In genomic region chr11:122696662-122697061, GRCh38 we compare ENCODE assay signal across 8 cellular contexts. TPM values are rescaled to one million over a fixed set of nuclear protein-coding genes. Genes with fewer than 3 reads are reported as not detected.
DNase-seq lines count a peak whose midpoint lies in the region; ATAC-seq and TF ChIP-seq lines count a peak whose summit lies in the region.

No MANE protein-coding gene starts in this region.

- H3K27ac Mint-ChIP-seq in activated T-cell treated with anti-CD3 and anti-CD28 coated beads, Interleukin-2, amount 50 U/mL, for 72 hours, result peak overlapping the region; percentile 43

- no peaks in the 10 kb centered on the region for H3K9me3 ChIP-seq in thyroid gland
- no peaks in the 10 kb centered on the region for H3K9me3 ChIP-seq in MG63
- H3K9me3 ChIP-seq in uterus, result no peaks in the 10 kb centered on the region

- peak overlapping the region; percentile 60 to 78 for H3K4me3 Mint-ChIP-seq in activated T-cell treated with anti-CD3 and anti-CD28 coated beads, Interleukin-2, amount 50 U/mL, for 72 hours

- intact Hi-C loops in thyroid gland (cut with DNase I) (no loop called here), uterus (cut with DNase I; ENCODE audit: low total_unique reads) (no loop called here)

- H3K36me3 ChIP-seq in thyroid gland (no peaks in the 10 kb centered on the region), MG63 (0 out of 2 replicates have a peak, but pooled peaks cover 2% of the 10 kb centered on the region), uterus (no peaks in the 10 kb centered on the region)

- H3K27me3 Mint-ChIP-seq in activated T-cell treated with anti-CD3 and anti-CD28 coated beads, Interleukin-2, amount 50 U/mL, for 72 hours (ENCODE audit: low read depth), result no peaks in the 10 kb centered on the region

- TF ChIP-seq POLR2A in thyroid gland (IDR thresholded peaks at IDR 0.05) (no peak), uterus (IDR thresholded peaks at IDR 0.05) (no peak)

- H3K36me3 Mint-ChIP-seq in activated T-cell treated with anti-CD3 and anti-CD28 coated beads, Interleukin-2, amount 50 U/mL, for 72 hours (ENCODE audit: insufficient read depth in 2 of 2), result peaks cover 0 to 6% of the 10 kb centered on the region in 2 donors

- H3K4me1 Mint-ChIP-seq in activated T-cell treated with anti-CD3 and anti-CD28 coated beads, Interleukin-2, amount 50 U/mL, for 72 hours (ENCODE audit: low read depth), result peaks cover 92% of the 10 kb centered on the region

- H3K4me3 ChIP-seq in thyroid gland (replicated peaks in 1 of 3) (no peak overlapping the region), MG63 (no peak overlapping the region), uterus (no peak overlapping the region)

- 72 to 82% methylated on average over 11 of the region's 11 CpGs for WGBS in thyroid gland, 2 donors

- no peak for TF ChIP-seq CTCF in thyroid gland (IDR thresholded peaks at IDR 0.05)
- no peak for TF ChIP-seq CTCF in uterus (IDR thresholded peaks at IDR 0.05)

- no peaks in the 10 kb centered on the region for H3K9me3 Mint-ChIP-seq in activated T-cell treated with anti-CD3 and anti-CD28 coated beads, Interleukin-2, amount 50 U/mL, for 72 hours

- H3K27ac ChIP-seq in thyroid gland, result no peak overlapping the region
- no peak overlapping the region for H3K27ac ChIP-seq in uterus

- peak; percentile 58 for ATAC-seq in GM18858 (IDR thresholded peaks at IDR 0.05; ENCODE audit: unreplicated experiment)
- peak; percentile 77 to 82 for ATAC-seq in activated T-cell treated with anti-CD3 and anti-CD28 coated beads, Interleukin-2, amount 50 U/mL, for 72 hours (replicated peaks in 1 of 2)

- H3K27me3 ChIP-seq in thyroid gland (no peaks in the 10 kb centered on the region), MG63 (no peaks in the 10 kb centered on the region), uterus (no peaks in the 10 kb centered on the region)

- DNase-seq in Kasumi-1 (lab: John Stamatoyannopoulos, UW) (peak; percentile 86 to 87), NCI-H1048 (lab: John Stamatoyannopoulos, UW) (no peak), thyroid gland (no peak), MG63 (no peak), uterus (no peak)
- DNase-seq in activated T-cell treated with anti-CD3 and anti-CD28 coated beads, Interleukin-2, amount 50 U/mL, for 72 hours, result peak; percentile 79 to 82
- DNase-seq in stimulated activated CD4-positive, alpha-beta T cell treated with anti-CD3 and anti-CD28 coated beads, Interleukin-2, amount 100 ng/mL, for 4 hours (ENCODE audit: low read depth), result peak; percentile 61

- H3K4me1 ChIP-seq in thyroid gland, result peaks cover 0 to 4% of the 10 kb centered on the region in 2 donors
- H3K4me1 ChIP-seq in uterus, result peaks cover 0 to 2% of the 10 kb centered on the region in 2 donors

RNA-seq across cellular contexts. Expression of gene UBASH3B, which starts 41.1 kb away (rescaled TPM):
- 10 to 100 TPM in 1 of 2 donors, 1 to 10 TPM in 1; 6.9 to 18.5 TPM for total RNA-seq in activated T-cell treated with anti-CD3 and anti-CD28 coated beads, Interleukin-2, amount 50 U/mL, for 72 hours
- total RNA-seq in thyroid gland, result 10 to 100 TPM in 2 of 4 donors, 1 to 10 TPM in 2; 4.3 to 16.6 (median 9.1) TPM
- 9.4 and 16.4 TPM in 2 replicates for total RNA-seq in MG63 (2014; rRNA removed; shearing (Covaris generic); ENCODE audit: low replicate concordance)
- total RNA-seq in uterus, result 1 to 10 TPM in 2 of 4 donors, under 1 TPM in 2; under 0.01 to 5.8 (median 2.0) TPM

Comparison
In these comparisons a context has a peak if more than half of its experiments do, and no peak if none do; other contexts are left out.
1. DNase-seq: peak in Kasumi-1 (2 of 2), activated T-cell treated with anti-CD3 and anti-CD28 coated beads, Interleukin-2, amount 50 U/mL, for 72 hours (2 of 2) and stimulated activated CD4-positive, alpha-beta T cell treated with anti-CD3 and anti-CD28 coated beads, Interleukin-2, amount 100 ng/mL, for 4 hours (single experiment); none in NCI-H1048 (single experiment), thyroid gland (0 of 2), MG63 (single experiment) and uterus (0 of 2).